29 cellular contexts compared by ENCODE assay signal in genomic region chr7:29539471-29539870, GRCh38. TPM values are rescaled to one million over a fixed set of nuclear protein-coding genes. Genes with fewer than 3 reads are reported as not detected.
"Had no signal": no experiment of that assay in that cellular context is flagged by ENCODE, and none has a peak within 500 bp of the region (broad histone marks: within the 10 kb centered on the region; RNA-seq: fewer than 3 reads in every experiment).

No MANE protein-coding gene starts in this region.

- H3K4me3 Mint-ChIP-seq: dendritic cell treated with granulocyte-macrophage colony-stimulating factor and Interleukin-4, amounts not matched to agents 40 ng/mL and 50 ng/mL, for 4 days; endodermal cell; immature natural killer cell; memory B cell; naive B cell; natural killer cell treated with Interleukin-12 subunit alpha and Interleukin-12 subunit beta and Interleukin-15 and Interleukin-18, amount 100 ng/mL, for 72 hours; neural crest cell; stimulated activated effector memory CD8-positive, alpha-beta T cell treated with anti-CD3 and anti-CD28 coated beads, Interleukin-12 subunit alpha, Interleukin-12 subunit beta, amount 100 ng/mL, for 72 hours had no signal

- FAIRE-seq: frontal cortex had no signal

- H3K9me3 ChIP-seq: colonic mucosa, thyroid gland, vagina had no signal

- DNase-seq: colonic mucosa; effector CD8-positive, alpha-beta T cell; endodermal cell; esophagus squamous epithelium; hypothalamus; immature natural killer cell; islet precursor cell; left ventricle myocardium superior; lower lobe of right lung; naive B cell; right cardiac atrium; sigmoid colon; stimulated activated CD4-positive, alpha-beta T cell treated with anti-CD3 and anti-CD28 coated beads, Interleukin-2, amount 100 ng/mL, for 24 hours; stimulated activated CD4-positive, alpha-beta T cell treated with anti-CD3 and anti-CD28 coated beads, Interleukin-4, amount 100 ng/mL, for 24 hours; stimulated activated naive CD4-positive, alpha-beta T cell treated with Interleukin-2 at 50 U/mL for 16 hours; stomach; thyroid gland; trophoblast cell had no signal

- H3K9me3 Mint-ChIP-seq: dendritic cell treated with granulocyte-macrophage colony-stimulating factor and Interleukin-4, amounts not matched to agents 40 ng/mL and 50 ng/mL, for 4 days had no signal

- H3K4me1 Mint-ChIP-seq: immature natural killer cell; memory B cell; naive B cell; stimulated activated effector memory CD8-positive, alpha-beta T cell treated with anti-CD3 and anti-CD28 coated beads, Interleukin-12 subunit alpha, Interleukin-12 subunit beta, amount 100 ng/mL, for 72 hours had no signal

- H3K27ac ChIP-seq: colonic mucosa, esophagus squamous epithelium, lower lobe of right lung, parathyroid adenoma, sigmoid colon, stomach, thyroid gland, vagina had no signal

- H3K27me3 Mint-ChIP-seq: progenitor cell of endocrine pancreas had no signal

- H3K4me1 ChIP-seq: colonic mucosa, esophagus squamous epithelium, lower lobe of right lung, parathyroid adenoma, sigmoid colon, stomach, thyroid gland, vagina had no signal

- H3K36me3 Mint-ChIP-seq: immature natural killer cell; memory B cell; naive B cell; natural killer cell treated with Interleukin-12 subunit alpha and Interleukin-12 subunit beta and Interleukin-15 and Interleukin-18, amount 100 ng/mL, for 72 hours; stimulated activated effector memory CD8-positive, alpha-beta T cell treated with anti-CD3 and anti-CD28 coated beads, Interleukin-12 subunit alpha, Interleukin-12 subunit beta, amount 100 ng/mL, for 72 hours had no signal

- ATAC-seq: left ventricle myocardium superior; lower lobe of right lung; natural killer cell treated with Interleukin-12 subunit alpha and Interleukin-12 subunit beta and Interleukin-15 and Interleukin-18, amount 100 ng/mL, for 72 hours; right cardiac atrium; stimulated activated effector memory CD8-positive, alpha-beta T cell treated with anti-CD3 and anti-CD28 coated beads, Interleukin-12 subunit alpha, Interleukin-12 subunit beta, amount 100 ng/mL, for 72 hours had no signal

- H3K27ac Mint-ChIP-seq: dendritic cell treated with granulocyte-macrophage colony-stimulating factor and Interleukin-4, amounts not matched to agents 40 ng/mL and 50 ng/mL, for 4 days; endodermal cell; immature natural killer cell; memory B cell; naive B cell; natural killer cell treated with Interleukin-12 subunit alpha and Interleukin-12 subunit beta and Interleukin-15 and Interleukin-18, amount 100 ng/mL, for 72 hours; progenitor cell of endocrine pancreas; stimulated activated effector memory CD8-positive, alpha-beta T cell treated with anti-CD3 and anti-CD28 coated beads, Interleukin-12 subunit alpha, Interleukin-12 subunit beta, amount 100 ng/mL, for 72 hours had no signal

- H3K4me3 ChIP-seq: colonic mucosa, esophagus squamous epithelium, lower lobe of right lung, sigmoid colon, stomach, thyroid gland, vagina had no signal

- H3K27me3 ChIP-seq: colonic mucosa, sigmoid colon, stomach, thyroid gland, vagina had no signal

- H3K36me3 ChIP-seq: colonic mucosa, esophagus squamous epithelium, lower lobe of right lung, sigmoid colon, stomach, thyroid gland, vagina had no signal

RNA-seq across cellular contexts. Expression of gene PRR15, which starts 24.2 kb away (rescaled TPM):
- total RNA-seq: mononuclear cell; natural killer cell treated with Interleukin-12 subunit alpha and Interleukin-12 subunit beta and Interleukin-15 and Interleukin-18, amount 100 ng/mL, for 72 hours; neural crest cell; skeletal muscle tissue; vagina had no signal
- polyA plus RNA-seq: immature natural killer cell had no signal
